13 cellular contexts compared by ENCODE assay signal in genomic region chr6:119459207-119459974, GRCh38.
A peak's percentile ranks its signal among the peaks of the same experiment; 100 is the strongest.
DNase-seq lines count a peak whose midpoint lies in the region; ATAC-seq and TF ChIP-seq lines count a peak whose summit lies in the region.
"Had no signal": no experiment of that assay in that cellular context is flagged by ENCODE, and none has a peak within 500 bp of the region (broad histone marks: within the 10 kb centered on the region; RNA-seq: fewer than 3 reads in every experiment).

No MANE protein-coding gene starts in this region.

- no peaks in the 10 kb centered on the region for H3K4me1 ChIP-seq in endodermal cell (ENCODE audit: control insufficient read depth, insufficient read depth, low read length)
- H3K4me1 ChIP-seq: Caco-2 had no signal

- H3K27ac ChIP-seq in endodermal cell (ENCODE audit: low read depth, low read length), result no peak overlapping the region

- H3K9me3 Mint-ChIP-seq in endodermal cell, result peaks cover 11% of the 10 kb centered on the region
- peaks cover 8% of the 10 kb centered on the region for H3K9me3 Mint-ChIP-seq in stimulated activated effector memory CD8-positive, alpha-beta T cell treated with anti-CD3 and anti-CD28 coated beads, Interleukin-12 subunit alpha, Interleukin-12 subunit beta, amount 100 ng/mL, for 72 hours

- 87 to 91% methylated on average over 4 to 6 of the region's 6 CpGs for WGBS in endodermal cell (ENCODE audit: insufficient coverage in 1 of 2, insufficient read length in 1 of 2), 2 experiments

- peaks cover 6% of the 10 kb centered on the region for H3K4me1 Mint-ChIP-seq in endodermal cell
- peaks cover 24% of the 10 kb centered on the region for H3K4me1 Mint-ChIP-seq in stimulated activated effector memory CD8-positive, alpha-beta T cell treated with anti-CD3 and anti-CD28 coated beads, Interleukin-12 subunit alpha, Interleukin-12 subunit beta, amount 100 ng/mL, for 72 hours

- no peak overlapping the region for H3K4me3 ChIP-seq in endodermal cell (ENCODE audit: low read length)
- H3K4me3 ChIP-seq: MG63 had no signal

- TF ChIP-seq CTCF in endodermal cell (conservative IDR thresholded peaks at IDR 0.05), result no peak

- ATAC-seq in GM18870 (IDR thresholded peaks at IDR 0.05; ENCODE audit: unreplicated experiment) (peak; percentile 73), GM21723 (IDR thresholded peaks at IDR 0.05; ENCODE audit: unreplicated experiment) (peak; percentile 80), HG03175 (IDR thresholded peaks at IDR 0.05; ENCODE audit: unreplicated experiment) (peak; percentile 73)
- ATAC-seq in stimulated activated effector memory CD8-positive, alpha-beta T cell treated with anti-CD3 and anti-CD28 coated beads, Interleukin-12 subunit alpha, Interleukin-12 subunit beta, amount 100 ng/mL, for 72 hours, result no peak
- ATAC-seq: activated T-cell treated with anti-CD3 and anti-CD28 coated beads, Interleukin-2, amount 50 U/mL, for 4 hours had no signal

- DNase-seq in medulla oblongata (ENCODE audit: extremely low spot score), result peak; percentile 30
- no peak for DNase-seq in SHP77 (lab: John Stamatoyannopoulos, UW)
- DNase-seq in endodermal cell, result no peak
- DNase-seq in central memory CD4-positive, alpha-beta T cell, result no peak
- DNase-seq in stimulated activated effector memory CD8-positive, alpha-beta T cell treated with anti-CD3 and anti-CD28 coated beads, Interleukin-12 subunit alpha, Interleukin-12 subunit beta, amount 100 ng/mL, for 72 hours (ENCODE audit: low spot score in 2 of 2), result no peak
- DNase-seq: activated T-cell treated with anti-CD3 and anti-CD28 coated beads, Interleukin-2, amount 50 U/mL, for 4 hours; Caco-2; foreskin melanocyte; MG63; retina had no signal

- peaks cover 30% of the 10 kb centered on the region for H3K27me3 Mint-ChIP-seq in endodermal cell (ENCODE audit: insufficient read depth)

- H3K36me3 ChIP-seq in endodermal cell (ENCODE audit: control insufficient read depth, insufficient read depth, low read length), result no peaks in the 10 kb centered on the region
- H3K36me3 ChIP-seq: MG63 had no signal

- H3K4me3 Mint-ChIP-seq in endodermal cell, result no peak overlapping the region
- H3K4me3 Mint-ChIP-seq in stimulated activated effector memory CD8-positive, alpha-beta T cell treated with anti-CD3 and anti-CD28 coated beads, Interleukin-12 subunit alpha, Interleukin-12 subunit beta, amount 100 ng/mL, for 72 hours, result no peak overlapping the region
- H3K4me3 Mint-ChIP-seq: activated T-cell treated with anti-CD3 and anti-CD28 coated beads, Interleukin-2, amount 50 U/mL, for 4 hours had no signal

- H3K36me3 Mint-ChIP-seq in endodermal cell (ENCODE audit: low read depth), result no peaks in the 10 kb centered on the region
- H3K36me3 Mint-ChIP-seq in stimulated activated effector memory CD8-positive, alpha-beta T cell treated with anti-CD3 and anti-CD28 coated beads, Interleukin-12 subunit alpha, Interleukin-12 subunit beta, amount 100 ng/mL, for 72 hours, result no peaks in the 10 kb centered on the region

- H3K9me3 ChIP-seq in endodermal cell (ENCODE audit: control insufficient read depth, low read length), result peaks cover 29% of the 10 kb centered on the region
- H3K9me3 ChIP-seq: Caco-2, MG63 had no signal

- no peak overlapping the region for H3K9ac ChIP-seq in endodermal cell (ENCODE audit: extremely low read depth, low read length, poor library complexity, severe bottlenecking)

- H3K27me3 ChIP-seq in endodermal cell (ENCODE audit: control insufficient read depth, insufficient read depth, low read length, poor library complexity, severe bottlenecking), result peaks cover 36% of the 10 kb centered on the region
- H3K27me3 ChIP-seq: MG63 had no signal

- no peak overlapping the region for H3K27ac Mint-ChIP-seq in endodermal cell
- no peak overlapping the region for H3K27ac Mint-ChIP-seq in stimulated activated effector memory CD8-positive, alpha-beta T cell treated with anti-CD3 and anti-CD28 coated beads, Interleukin-12 subunit alpha, Interleukin-12 subunit beta, amount 100 ng/mL, for 72 hours
